ENCODE assay signal across 19 cellular contexts in genomic region chr12:130621696-130622298, GRCh38.
DNase-seq lines count a peak whose midpoint lies in the region; TF ChIP-seq lines count a peak whose summit lies in the region.
"Had no signal": no experiment of that assay in that cellular context is flagged by ENCODE, and none has a peak within 500 bp of the region (broad histone marks: within the 10 kb centered on the region; RNA-seq: fewer than 3 reads in every experiment).

No MANE protein-coding gene starts in this region.

- H3K4me1 ChIP-seq in endodermal cell (ENCODE audit: control insufficient read depth, insufficient read depth, low read length) (no peaks in the 10 kb centered on the region), sigmoid colon (no peaks in the 10 kb centered on the region)
- H3K4me1 ChIP-seq: A549 had no signal

- H3K27ac ChIP-seq in endodermal cell (ENCODE audit: low read depth, low read length), result no peak overlapping the region
- H3K27ac ChIP-seq in sigmoid colon, result no peak overlapping the region
- H3K27ac ChIP-seq: A549 had no signal

- peaks cover 11% of the 10 kb centered on the region for H3K9me3 ChIP-seq in endodermal cell (ENCODE audit: control insufficient read depth, low read length)
- peaks cover 0 to 12% (median 1%) of the 10 kb centered on the region in 4 donors for H3K9me3 ChIP-seq in sigmoid colon
- H3K9me3 ChIP-seq: A549 had no signal

- peaks cover 30% of the 10 kb centered on the region for H3K9me3 Mint-ChIP-seq in endodermal cell

- H3K4me3 ChIP-seq in endodermal cell (ENCODE audit: low read length) (no peak overlapping the region), sigmoid colon (no peak overlapping the region)
- H3K4me3 ChIP-seq: A549, GM23338 had no signal

- H3K36me3 Mint-ChIP-seq in endodermal cell (ENCODE audit: low read depth), result peaks cover 3% of the 10 kb centered on the region
- H3K36me3 Mint-ChIP-seq: CD4-positive, alpha-beta memory T cell had no signal

- WGBS in endodermal cell (ENCODE audit: insufficient coverage in 1 of 2, insufficient read length in 1 of 2), 2 experiments, result 93 to 95% methylated on average over 11 to 13 of the region's 13 CpGs
- WGBS in sigmoid colon, 2 donors, result 93 to 95% methylated on average over 13 of the region's 13 CpGs

- TF ChIP-seq CTCF in endodermal cell (conservative IDR thresholded peaks at IDR 0.05), result no peak
- no peak for TF ChIP-seq CTCF in sigmoid colon (IDR thresholded peaks at IDR 0.05)
- TF ChIP-seq CTCF in GM13976 (IDR thresholded peaks at IDR 0.05; ENCODE audit: borderline replicate concordance, control extremely low read depth, extremely low read depth, insufficient read depth, missing control alignments), result no peak

- intact Hi-C loops in sigmoid colon (cut with DNase I) (no loop called here), cardiac septum (cut with DNase I) (no loop called here)

- DNase-seq in SK-N-DZ (ENCODE audit: low spot score) (peak; percentile 99), endodermal cell (peak; percentile 31), sigmoid colon (peak; percentile 36), cardiac septum (ENCODE audit: low spot score) (no peak), NCI-H1105 treated with DMSO at 0.1 percent for 48 hours (lab: John Stamatoyannopoulos, UW) (no peak), GM13976 (ENCODE audit: low spot score) (no peak)
- DNase-seq: 8988T; ACHN; AML-193; C1 segment of cervical spinal cord; Calu3; CD4-positive, alpha-beta memory T cell; COR-L47; DMS53; DMS79 treated with DMSO at 0.1 percent for 48 hours; GF-D8; H9 had no signal

- peaks cover 4% of the 10 kb centered on the region for H3K4me1 Mint-ChIP-seq in endodermal cell
- H3K4me1 Mint-ChIP-seq: CD4-positive, alpha-beta memory T cell; GM23338; H9 had no signal

- no peak for TF ChIP-seq POLR2A in sigmoid colon (IDR thresholded peaks at IDR 0.05)

- H3K36me3 ChIP-seq in endodermal cell (ENCODE audit: control insufficient read depth, insufficient read depth, low read length) (no peaks in the 10 kb centered on the region), sigmoid colon (no peaks in the 10 kb centered on the region)

- TF ChIP-seq EP300 in sigmoid colon (IDR thresholded peaks at IDR 0.05), result no peak

- H3K27me3 ChIP-seq in endodermal cell (ENCODE audit: control insufficient read depth, insufficient read depth, low read length, poor library complexity, severe bottlenecking) (no peaks in the 10 kb centered on the region), sigmoid colon (no peaks in the 10 kb centered on the region)

- no peaks in the 10 kb centered on the region for H3K27me3 Mint-ChIP-seq in endodermal cell (ENCODE audit: insufficient read depth)
- H3K27me3 Mint-ChIP-seq: CD4-positive, alpha-beta memory T cell had no signal

- no peak overlapping the region for H3K9ac ChIP-seq in endodermal cell (ENCODE audit: extremely low read depth, low read length, poor library complexity, severe bottlenecking)

- H3K27ac Mint-ChIP-seq in endodermal cell, result no peak overlapping the region
- H3K27ac Mint-ChIP-seq: GM23338, H9 had no signal

- in situ Hi-C loops in GM13976 (cut with MboI; ENCODE audit: low sequenced_read_pairs, unreplicated experiment), result no loop called here

- no peak overlapping the region for H3K4me3 Mint-ChIP-seq in endodermal cell
- H3K4me3 Mint-ChIP-seq: CD4-positive, alpha-beta memory T cell; GM23338; H9 had no signal

Comparison
In these comparisons a context has a peak if more than half of its experiments do, and no peak if none do; other contexts are left out.
1. DNase-seq: peak in SK-N-DZ (single experiment), endodermal cell (single experiment) and sigmoid colon (single experiment); none in cardiac septum (single experiment), NCI-H1105 treated with DMSO at 0.1 percent for 48 hours (single experiment) and GM13976 (single experiment).